8 cellular contexts compared by ENCODE assay signal in genomic region chr14:30630248-30630647, GRCh38.
"Had no signal": no experiment of that assay in that cellular context is flagged by ENCODE, and none has a peak within 500 bp of the region (broad histone marks: within the 10 kb centered on the region; RNA-seq: fewer than 3 reads in every experiment).

No MANE protein-coding gene starts in this region.

- H3K9me3 Mint-ChIP-seq: GM23338, H9, IgD-negative memory B cell had no signal

- H3K27ac Mint-ChIP-seq: GM23338, H9, IgD-negative memory B cell had no signal

- H3K4me3 Mint-ChIP-seq: GM23338, H9, IgD-negative memory B cell had no signal

- H3K36me3 Mint-ChIP-seq: IgD-negative memory B cell had no signal

- FAIRE-seq: H1, H54 had no signal

- H3K27me3 Mint-ChIP-seq: IgD-negative memory B cell had no signal

- ATAC-seq: GM23338 had no signal

- H3K4me2 ChIP-seq: GM23338 had no signal

- H3K4me1 Mint-ChIP-seq: GM23338, H9 had no signal

- DNase-seq: H9, HCEC 1CT, KG1 had no signal

- H2AFZ ChIP-seq: GM23338 had no signal

- H3K4me3 ChIP-seq: GM23338 had no signal

- H3K27ac ChIP-seq: HL-60 had no signal
